In genomic region chr13:91349992-91350911, GRCh38 we compare ENCODE assay signal across 9 cellular contexts. TPM values are rescaled to one million over a fixed set of nuclear protein-coding genes. Genes with fewer than 3 reads are reported as not detected.
DNase-seq lines count a peak whose midpoint lies in the region; ATAC-seq, FAIRE-seq and TF ChIP-seq lines count a peak whose summit lies in the region.
"Had no signal": no experiment of that assay in that cellular context is flagged by ENCODE, and none has a peak within 500 bp of the region (broad histone marks: within the 10 kb centered on the region; RNA-seq: fewer than 3 reads in every experiment).

No MANE protein-coding gene starts in this region.

- intact Hi-C loops in activated CD8-positive, alpha-beta T cell treated with anti-CD3 and anti-CD28 coated beads for 36 hours (cut with micrococcal nuclease) = no loop called here
- intact Hi-C loops in kidney (cut with DNase I) = no loop called here

- H3K4me3 Mint-ChIP-seq in activated CD8-positive, alpha-beta T cell treated with anti-CD3 and anti-CD28 coated beads for 36 hours = peak overlapping the region; percentile 99
- H3K4me3 Mint-ChIP-seq in immature natural killer cell = peak overlapping the region in 3 of 5 donors; percentile 21 to 96 (median 90)

- CTCF ChIA-PET in AG04450 (lab: Charles Lee) = interaction anchor here (0.9 to 1.1 kb wide), 5 partner anchors 9 to 57 kb away, joined by 3 to 23 read pairs (median 4); no protein-coding TSS in a partner anchor
- CTCF ChIA-PET in activated CD8-positive, alpha-beta T cell treated with anti-CD3 and anti-CD28 coated beads for 36 hours (lab: Charles Lee) = interaction anchor here (1.1 kb wide), 1 partner anchor 38 kb away, joined by 3 read pairs; no protein-coding TSS in a partner anchor

- H3K4me3 ChIP-seq in AG04450 (ENCODE audit: low read depth, low read length) (peak overlapping the region; percentile 76), HAP-1 (peak overlapping the region; percentile 66), kidney (ENCODE audit: low read length in 2 of 2) (no peak overlapping the region)

- no peaks in the 10 kb centered on the region for H3K27me3 Mint-ChIP-seq in activated CD8-positive, alpha-beta T cell treated with anti-CD3 and anti-CD28 coated beads for 36 hours
- peaks cover 8 to 14% (median 13%) of the 10 kb centered on the region in 3 donors for H3K27me3 Mint-ChIP-seq in immature natural killer cell (ENCODE audit: low read depth in 3 of 3)

- peak overlapping the region; percentile 97 for H3K27ac Mint-ChIP-seq in activated CD8-positive, alpha-beta T cell treated with anti-CD3 and anti-CD28 coated beads for 36 hours
- no peak overlapping the region for H3K27ac Mint-ChIP-seq in immature natural killer cell

- DNase-seq in AG04450 (ENCODE audit: low read depth, low spot score) (no peak), HAP-1 (ENCODE audit: low spot score in 2 of 2) (no peak), immature natural killer cell (no peak), SIG-M5 (lab: John Stamatoyannopoulos, UW) (no peak), kidney (no peak), NCI-H1105 treated with DMSO at 0.1 percent for 48 hours (lab: John Stamatoyannopoulos, UW) (no peak)
- DNase-seq in activated CD8-positive, alpha-beta T cell treated with anti-CD3 and anti-CD28 coated beads for 36 hours = no peak
- DNase-seq: amniotic stem cell had no signal

- ATAC-seq in activated CD8-positive, alpha-beta T cell treated with anti-CD3 and anti-CD28 coated beads for 36 hours = no peak
- no peak for ATAC-seq in GM18873 (IDR thresholded peaks at IDR 0.05; ENCODE audit: low FRiP score, unreplicated experiment)

- H3K9ac ChIP-seq in kidney (ENCODE audit: low read length in 2 of 2) = no peak overlapping the region

- peaks cover 50% of the 10 kb centered on the region for H3K4me1 Mint-ChIP-seq in activated CD8-positive, alpha-beta T cell treated with anti-CD3 and anti-CD28 coated beads for 36 hours (ENCODE audit: low read depth)
- peaks cover 14 to 30% of the 10 kb centered on the region in 2 donors for H3K4me1 Mint-ChIP-seq in immature natural killer cell

- in situ Hi-C loops in HAP-1 (cut with MboI; ENCODE audit: low sequenced_read_pairs) = no loop called here

- TF ChIP-seq CTCF in AG04450 (IDR thresholded peaks at IDR 0.05; ENCODE audit: low read depth, low read length) = no peak
- TF ChIP-seq CTCF in activated CD8-positive, alpha-beta T cell treated with anti-CD3 and anti-CD28 coated beads for 36 hours (IDR thresholded peaks at IDR 0.05) = no peak
- no peak for TF ChIP-seq CTCF in kidney (IDR thresholded peaks at IDR 0.05; ENCODE audit: borderline replicate concordance, extremely low read depth, insufficient read depth)

- H3K4me1 ChIP-seq in HAP-1 = peaks cover 12% of the 10 kb centered on the region
- peaks cover 7 to 12% of the 10 kb centered on the region in 2 donors for H3K4me1 ChIP-seq in kidney (ENCODE audit: control insufficient read depth in 1 of 2, insufficient read depth in 1 of 2, low read depth in 1 of 2, low read length in 2 of 2)

- peaks cover 62% of the 10 kb centered on the region for H3K36me3 Mint-ChIP-seq in activated CD8-positive, alpha-beta T cell treated with anti-CD3 and anti-CD28 coated beads for 36 hours (ENCODE audit: low read depth)
- peaks cover 9 to 12% (median 9%) of the 10 kb centered on the region in 3 donors for H3K36me3 Mint-ChIP-seq in immature natural killer cell

- peaks cover 6% of the 10 kb centered on the region for H3K27me3 ChIP-seq in AG04450 (ENCODE audit: control insufficient read depth, insufficient read depth, low read length)
- peaks cover 18% of the 10 kb centered on the region for H3K27me3 ChIP-seq in HAP-1 (ENCODE audit: low read depth)

- FAIRE-seq in kidney (lab: Jason Lieb, UNC) = no peak

- POLR2A ChIA-PET in AG04450 (lab: Yijun Ruan, JAX) = no interaction called here
- POLR2A ChIA-PET in activated CD8-positive, alpha-beta T cell treated with anti-CD3 and anti-CD28 coated beads for 36 hours (lab: Charles Lee) = interaction anchor here (1.2 to 2.4 kb wide), 2 partner anchors 8 to 17 kb away, joined by 6 to 11 read pairs; no protein-coding TSS in a partner anchor

- H3K27ac ChIP-seq in AG04450 (ENCODE audit: low read depth, low read length) (no peak overlapping the region), kidney (ENCODE audit: low read depth in 2 of 2, low read length in 2 of 2) (no peak overlapping the region)

- H3K36me3 ChIP-seq in HAP-1 (replicated peaks) (peaks cover 61% of the 10 kb centered on the region), kidney (ENCODE audit: control insufficient read depth in 1 of 2, insufficient read depth in 2 of 2, low read length in 2 of 2) (peaks cover 2 to 5% of the 10 kb centered on the region in 2 donors)

- H3K9me3 Mint-ChIP-seq in activated CD8-positive, alpha-beta T cell treated with anti-CD3 and anti-CD28 coated beads for 36 hours = no peaks in the 10 kb centered on the region
- H3K9me3 Mint-ChIP-seq in immature natural killer cell = no peaks in the 10 kb centered on the region

- H3K9me3 ChIP-seq in AG04450 (ENCODE audit: control insufficient read depth, insufficient read depth, low read length) (no peaks in the 10 kb centered on the region; the same call in 1 of the 2 replicates), HAP-1 (no peaks in the 10 kb centered on the region), kidney (ENCODE audit: control insufficient read depth in 1 of 2, low read length in 2 of 2) (no peaks in the 10 kb centered on the region)

RNA-seq across cellular contexts. Expression of gene MIR17HG, which starts 2.8 kb away (rescaled TPM):
- 1.0 and 1.3 TPM in 2 replicates for polyA plus RNA-seq in AG04450 (2011; rRNA removed)
- 5.1 and 6.6 TPM in 2 replicates for polyA minus RNA-seq in AG04450 (2011; rRNA and poly(A)+ RNA removed)
- total RNA-seq in activated CD8-positive, alpha-beta T cell treated with anti-CD3 and anti-CD28 coated beads for 36 hours = 10 to 100 TPM; 20.3 to 21.3 TPM
- polyA plus RNA-seq in immature natural killer cell = under 1 TPM; 0.12 to 0.68 (median 0.26) TPM
- 5.7 TPM for total RNA-seq in kidney
- 1.2 TPM for polyA plus RNA-seq in kidney (ENCODE audit: insufficient read depth, low read depth, low replicate concordance)

RNA-seq across cellular contexts. Expression of gene GPC5, which starts 48.2 kb away (rescaled TPM):
- polyA plus RNA-seq in AG04450 (2011; rRNA removed) (2.9 and 3.6 TPM in 2 replicates), immature natural killer cell (under 1 TPM in 1 of 3 donors, not detected in 2; 0.58 TPM), kidney (ENCODE audit: insufficient read depth, low read depth, low replicate concordance) (6.8 TPM)
- 8.2 and 13.7 TPM in 2 replicates for polyA minus RNA-seq in AG04450 (2011; rRNA and poly(A)+ RNA removed)
- under 1 TPM; 0.13 to 0.14 TPM for total RNA-seq in activated CD8-positive, alpha-beta T cell treated with anti-CD3 and anti-CD28 coated beads for 36 hours
- 0.47 TPM for total RNA-seq in kidney

Comparison
In these comparisons a context has a peak if more than half of its experiments do, and no peak if none do; other contexts are left out.
1. H3K4me3 ChIP-seq: peak in AG04450 (single experiment) and HAP-1 (single experiment); none in kidney (0 of 2).